1 cellular context compared by ENCODE assay signal in genomic region chr6:42201382-42201781, GRCh38.
TF ChIP-seq lines count a peak whose summit lies in the region.

No MANE protein-coding gene starts in this region.

TF ChIP-seq in A549, 52 proteins besides CTCF, POLR2A, EP300 and RAD21 (continued from another document):
- TF ChIP-seq REST (IDR thresholded peaks at IDR 0.05) (no peak), KDM1A (IDR thresholded peaks at IDR 0.05; ENCODE audit: low read depth) (no peak), RNF2 (IDR thresholded peaks at IDR 0.05; ENCODE audit: borderline replicate concordance, low read depth) (no peak), TFCP2L1 (CRISPR knock-in tag; IDR thresholded peaks at IDR 0.05) (no peak), ZNF302 (CRISPR knock-in tag; IDR thresholded peaks at IDR 0.05) (no peak), KDM5A (IDR thresholded peaks at IDR 0.05) (no peak), SMC3 (IDR thresholded peaks at IDR 0.05) (no peak), MYC (IDR thresholded peaks at IDR 0.05; ENCODE audit: borderline replicate concordance, low read length) (no peak), RCOR1 (IDR thresholded peaks at IDR 0.05; ENCODE audit: low read depth, low read length) (no peak), SREBF2 (IDR thresholded peaks at IDR 0.05) (no peak)
